In genomic region chr4:139773560-139774318, GRCh38 we compare ENCODE assay signal across 1 cellular context.
TF ChIP-seq lines count a peak whose summit lies in the region.

No MANE protein-coding gene starts in this region.

TF ChIP-seq in SK-N-SH treated with all-trans-retinoic acid at 6 μM for 48 hours, 23 proteins besides CTCF, POLR2A, EP300 and RAD21 (continued from another document):
- TF ChIP-seq POU6F1 (CRISPR knock-in tag; IDR thresholded peaks at IDR 0.05; ENCODE audit: borderline replicate concordance, low read depth) (no peak), ISL1 (CRISPR knock-in tag; IDR thresholded peaks at IDR 0.05) (no peak), BACH2 (CRISPR knock-in tag; IDR thresholded peaks at IDR 0.05; ENCODE audit: borderline replicate concordance) (no peak), GLIS3 (CRISPR knock-in tag; IDR thresholded peaks at IDR 0.05) (no peak), TSHZ2 (CRISPR knock-in tag; IDR thresholded peaks at IDR 0.05) (no peak)
